In genomic region chr2:171520471-171520870, GRCh38 we compare ENCODE assay signal across 33 cellular contexts.
"Had no signal": no experiment of that assay in that cellular context is flagged by ENCODE, and none has a peak within 500 bp of the region (broad histone marks: within the 10 kb centered on the region; RNA-seq: fewer than 3 reads in every experiment).

No MANE protein-coding gene starts in this region.

- H3K4me3 ChIP-seq: adrenal gland, ascending aorta, breast epithelium, cardiac muscle cell, colonic mucosa, gastroesophageal sphincter had no signal

- ATAC-seq: activated CD4-positive, CD25-positive, alpha-beta regulatory T cell treated with anti-CD3 and anti-CD28 coated beads, Interleukin-2, amount 50 U/mL, for 24 hours; activated CD8-positive, alpha-beta T cell treated with anti-CD3 and anti-CD28 coated beads for 36 hours; activated T-cell treated with anti-CD3 and anti-CD28 coated beads, Interleukin-2, amount 50 U/mL, for 4 hours; activated T-helper 17 cell treated with anti-CD3 and anti-CD28 coated beads, Interleukin-2, amount 50 U/mL, for 72 hours; esophagus mucosa; foreskin keratinocyte; gastroesophageal sphincter; T-helper 17 cell had no signal

- H3K9me3 Mint-ChIP-seq: activated B cell treated with CpG ODN at 0.5 μM for 24 hours; activated CD8-positive, alpha-beta T cell treated with anti-CD3 and anti-CD28 coated beads for 36 hours; activated T-cell treated with anti-CD3 and anti-CD28 coated beads, Interleukin-2, amount 50 U/mL, for 4 hours; activated T-helper 17 cell treated with anti-CD3 and anti-CD28 coated beads, Interleukin-2, amount 50 U/mL, for 72 hours; T-helper 2 cell treated with Interferon-gamma antibody and Interleukin-4, amounts not matched to agents 5 μg/mL and 100 μg/mL, for 36 hours had no signal

- H3K27ac ChIP-seq: adrenal gland, cardiac muscle cell, colonic mucosa, epithelial cell of prostate, foreskin keratinocyte, WERI-Rb-1 had no signal

- H3K36me3 ChIP-seq: adrenal gland, ascending aorta, breast epithelium, cardiac muscle cell, colonic mucosa, gastroesophageal sphincter, WERI-Rb-1 had no signal

- DNase-seq: activated B cell treated with CpG ODN at 0.5 μM for 24 hours; activated CD4-positive, alpha-beta T cell treated with anti-CD3 and anti-CD28 coated beads for 48 hours; activated CD4-positive, alpha-beta T cell treated with anti-CD3 and anti-CD28 coated beads, Interleukin-2, amount 50 U/mL, for 1 hour; activated CD4-positive, alpha-beta T cell treated with anti-CD3 and anti-CD28 coated beads, Interleukin-2, amount 50 U/mL, for 48 hours; activated CD8-positive, alpha-beta memory T cell treated with anti-CD3 and anti-CD28 coated beads for 24 hours; activated CD8-positive, alpha-beta T cell treated with anti-CD3 and anti-CD28 coated beads for 36 hours; activated effector memory CD4-positive, alpha-beta T cell treated with Interleukin-2 at 50 U/mL for 16 hours; activated gamma-delta T cell treated with Interleukin-2 at 50 U/mL for 16 hours; activated naive CD4-positive, alpha-beta T cell treated with anti-CD3 and anti-CD28 coated beads, Interleukin-2, amount 50 U/mL, for 16 hours; activated naive CD4-positive, alpha-beta T cell treated with Interleukin-2 at 50 U/mL for 16 hours; activated T-cell treated with anti-CD3 and anti-CD28 coated beads, Interleukin-2, amount 50 U/mL, for 4 hours; adrenal gland; amygdala; central memory CD4-positive, alpha-beta T cell; cerebellar nuclear complex; colonic mucosa; effector CD8-positive, alpha-beta T cell; foreskin keratinocyte; T-helper 1 cell; T-helper 17 cell; T1000; WERI-Rb-1 had no signal

- H3K9me3 ChIP-seq: adrenal gland, ascending aorta, breast epithelium, colonic mucosa, gastroesophageal sphincter had no signal

- H3K36me3 Mint-ChIP-seq: activated naive CD8-positive, alpha-beta T cell; brain had no signal

- H3K27me3 ChIP-seq: adrenal gland, ascending aorta, breast epithelium, colonic mucosa, gastroesophageal sphincter had no signal

- H3K4me1 Mint-ChIP-seq: activated T-helper 17 cell treated with anti-CD3 and anti-CD28 coated beads, Interleukin-2, amount 50 U/mL, for 72 hours had no signal

- H3K4me1 ChIP-seq: colonic mucosa had no signal

- H3K27ac Mint-ChIP-seq: activated B cell treated with CpG ODN at 0.5 μM for 24 hours; activated CD8-positive, alpha-beta T cell treated with anti-CD3 and anti-CD28 coated beads for 36 hours; activated naive CD8-positive, alpha-beta T cell; activated T-helper 17 cell treated with anti-CD3 and anti-CD28 coated beads, Interleukin-2, amount 50 U/mL, for 72 hours; T-helper 17 cell; T-helper 2 cell treated with Interferon-gamma antibody and Interleukin-4, amounts not matched to agents 5 μg/mL and 100 μg/mL, for 36 hours had no signal

- H3K4me3 Mint-ChIP-seq: activated B cell treated with CpG ODN at 0.5 μM for 24 hours; activated CD8-positive, alpha-beta T cell treated with anti-CD3 and anti-CD28 coated beads for 36 hours; activated naive CD8-positive, alpha-beta T cell; activated T-cell treated with anti-CD3 and anti-CD28 coated beads, Interleukin-2, amount 50 U/mL, for 4 hours; activated T-helper 17 cell treated with anti-CD3 and anti-CD28 coated beads, Interleukin-2, amount 50 U/mL, for 72 hours; T-helper 2 cell treated with Interferon-gamma antibody and Interleukin-4, amounts not matched to agents 5 μg/mL and 100 μg/mL, for 36 hours had no signal
